ENCODE assay signal across 18 cellular contexts in genomic region chr3:176296066-176296597, GRCh38.
DNase-seq lines count a peak whose midpoint lies in the region; ATAC-seq and TF ChIP-seq lines count a peak whose summit lies in the region.
"Had no signal": no experiment of that assay in that cellular context is flagged by ENCODE, and none has a peak within 500 bp of the region (broad histone marks: within the 10 kb centered on the region; RNA-seq: fewer than 3 reads in every experiment).

No MANE protein-coding gene starts in this region.

- peak; percentile 46 for DNase-seq in BJ (ENCODE audit: low read depth)
- peak; percentile 40 for DNase-seq in GM23338 (ENCODE audit: low spot score)
- peak; percentile 15 for DNase-seq in dedifferentiated amniotic fluid mesenchymal stem cell (ENCODE audit: extremely low spot score)
- DNase-seq in nephron progenitor cell: no peak
- no peak for DNase-seq in testis
- DNase-seq in OCI-LY7 (ENCODE audit: low spot score): no peak
- DNase-seq: ACHN; BE2C; Caco-2; CD4-positive, alpha-beta T cell; KBM-7; NCI-H1105; NCI-H1694 treated with DMSO at 0.1 percent for 48 hours; NCI-H510A; NCI-H82; PC-9 had no signal

- H3K79me2 ChIP-seq in GM23338 (replicated peaks; ENCODE audit: insufficient read depth): peaks cover 52% of the 10 kb centered on the region
- H3K79me2 ChIP-seq in OCI-LY7 (ENCODE audit: insufficient read depth, low read depth, low read length): no peaks in the 10 kb centered on the region

- intact Hi-C loops in testis (cut with DNase I; ENCODE audit: low total_unique reads) (no loop called here), OCI-LY7 (cut with micrococcal nuclease; ENCODE audit: unreplicated experiment) (no loop called here)

- ATAC-seq in GM23338: peak; percentile 80
- no peak for ATAC-seq in HG02623 (IDR thresholded peaks at IDR 0.05; ENCODE audit: unreplicated experiment)
- no peak for ATAC-seq in esophagus mucosa

- H3K27me3 Mint-ChIP-seq in GM23338 (ENCODE audit: insufficient read depth, low read depth, poor library complexity): peaks cover 3% of the 10 kb centered on the region
- H3K27me3 Mint-ChIP-seq in nephron progenitor cell (ENCODE audit: low read depth, poor library complexity): no peaks in the 10 kb centered on the region
- H3K27me3 Mint-ChIP-seq: CD4-positive, alpha-beta T cell had no signal

- H3K4me3 ChIP-seq in BJ (ENCODE audit: low read depth, low read length): no peak overlapping the region
- no peak overlapping the region for H3K4me3 ChIP-seq in GM23338
- H3K4me3 ChIP-seq in testis: no peak overlapping the region
- H3K4me3 ChIP-seq in OCI-LY7 (ENCODE audit: low read depth, low read length, poor library complexity, severe bottlenecking): no peak overlapping the region
- H3K4me3 ChIP-seq: PC-9 had no signal

- no TSS peak for BruUV-seq in OCI-LY7 (replicated peaks; lab: Mats Ljungman, UMichigan)

- no peaks in the 10 kb centered on the region for H3K9me3 ChIP-seq in testis
- peaks cover 5% of the 10 kb centered on the region; the same call in 1 of the 2 replicates for H3K9me3 ChIP-seq in OCI-LY7 (ENCODE audit: low read length)
- H3K9me3 ChIP-seq: BE2C, Caco-2 had no signal

- H2AFZ ChIP-seq in GM23338: no peak overlapping the region
- H2AFZ ChIP-seq in OCI-LY7 (ENCODE audit: low read length): no peak overlapping the region
- H2AFZ ChIP-seq: PC-9 had no signal

- H3K4me3 Mint-ChIP-seq in GM23338 (no peak overlapping the region), nephron progenitor cell (no peak overlapping the region)
- H3K4me3 Mint-ChIP-seq: CD4-positive, alpha-beta T cell had no signal

- no peaks in the 10 kb centered on the region; the same call in 2 of the 3 replicates for H3K9me3 Mint-ChIP-seq in GM23338
- peaks cover 8% of the 10 kb centered on the region for H3K9me3 Mint-ChIP-seq in nephron progenitor cell

- H3K27me3 ChIP-seq in BJ (ENCODE audit: control insufficient read depth, insufficient read depth, low read length) (no peaks in the 10 kb centered on the region), GM23338 (ENCODE audit: insufficient read depth) (no peaks in the 10 kb centered on the region), testis (no peaks in the 10 kb centered on the region)
- H3K27me3 ChIP-seq: BE2C had no signal

- POLR2A ChIA-PET in BJ (lab: Charles Lee): no interaction called here
- POLR2A ChIA-PET in OCI-LY7 (lab: Charles Lee): no interaction called here

- H3K4me1 Mint-ChIP-seq in GM23338 (peaks cover 45% of the 10 kb centered on the region), nephron progenitor cell (peaks cover 14% of the 10 kb centered on the region)

- H3K36me3 ChIP-seq in BJ (ENCODE audit: control insufficient read depth, insufficient read depth, low read length): no peaks in the 10 kb centered on the region
- H3K36me3 ChIP-seq in GM23338 (ENCODE audit: insufficient read depth): no peaks in the 10 kb centered on the region; the same call in 1 of the 2 replicates
- no peaks in the 10 kb centered on the region for H3K36me3 ChIP-seq in testis (ENCODE audit: low read depth, missing control alignments)
- H3K36me3 ChIP-seq in OCI-LY7 (ENCODE audit: insufficient read depth, low read length): no peaks in the 10 kb centered on the region
- H3K36me3 ChIP-seq: BE2C had no signal

- H3K27ac Mint-ChIP-seq in GM23338 (no peak overlapping the region), nephron progenitor cell (peak overlapping the region; percentile 43)
- H3K27ac Mint-ChIP-seq: CD4-positive, alpha-beta T cell had no signal

- H3F3A ChIP-seq in GM23338 (replicated peaks; ENCODE audit: low read depth): no peaks in the 10 kb centered on the region

- H3K36me3 Mint-ChIP-seq in GM23338 (ENCODE audit: low read depth): peaks cover 26% of the 10 kb centered on the region; the same call in 2 of the 3 replicates
- no peaks in the 10 kb centered on the region for H3K36me3 Mint-ChIP-seq in nephron progenitor cell (ENCODE audit: low read depth)

- H3K9me2 ChIP-seq in GM23338 (ENCODE audit: insufficient read depth) (no peaks in the 10 kb centered on the region), OCI-LY7 (ENCODE audit: insufficient read depth, low read length) (no peaks in the 10 kb centered on the region)

- no peak for TF ChIP-seq POLR2A in testis (IDR thresholded peaks at IDR 0.05)

- H3K27ac ChIP-seq in GM23338 (ENCODE audit: low read depth) (no peak overlapping the region), testis (no peak overlapping the region), OCI-LY7 (ENCODE audit: low read depth, low read length, poor library complexity, severe bottlenecking) (no peak overlapping the region)
- H3K27ac ChIP-seq: PC-9 had no signal

- WGBS in testis, 2 donors: 64 to 83% methylated on average over 1 of the region's 1 CpG

- peaks cover 45% of the 10 kb centered on the region for H3K4me1 ChIP-seq in GM23338 (ENCODE audit: insufficient read depth)
- H3K4me1 ChIP-seq in testis: no peaks in the 10 kb centered on the region
- H3K4me1 ChIP-seq in OCI-LY7 (ENCODE audit: insufficient read depth, low read length, poor library complexity, severe bottlenecking): no peaks in the 10 kb centered on the region
- H3K4me1 ChIP-seq: Caco-2 had no signal

- CTCF ChIA-PET in BJ (lab: Yijun Ruan, JAX) (interaction anchor here (1.1 kb wide), 1 partner anchor 111 kb away, joined by 3 read pairs; no protein-coding TSS in a partner anchor), OCI-LY7 (lab: Charles Lee; ENCODE audit: unreplicated experiment) (no interaction called here)

- H4K20me1 ChIP-seq in GM23338 (replicated peaks; ENCODE audit: insufficient read depth): peaks cover 33% of the 10 kb centered on the region
- H4K20me1 ChIP-seq in OCI-LY7 (ENCODE audit: insufficient read depth, low read length): no peaks in the 10 kb centered on the region

- H3K4me2 ChIP-seq in GM23338 (0 out of 2 replicates have a peak overlapping the region, but pooled peaks have one; percentile 50), OCI-LY7 (ENCODE audit: low read length) (no peak overlapping the region)
- H3K4me2 ChIP-seq: PC-9 had no signal

- TF ChIP-seq CTCF in BJ (IDR thresholded peaks at IDR 0.05; ENCODE audit: insufficient read depth, low read depth, low read length) (no peak), GM23338 (conservative IDR thresholded peaks at IDR 0.05; ENCODE audit: low read depth in 2 of 2) (peak in 1 of 2 experiments; percentile 29; a peak in 1 of 4 replicates), nephron progenitor cell (IDR thresholded peaks at IDR 0.05) (no peak), testis (IDR thresholded peaks at IDR 0.05) (no peak), OCI-LY7 (conservative IDR thresholded peaks at IDR 0.05; ENCODE audit: low read length) (no peak)

TF ChIP-seq in GM23338, 12 proteins besides CTCF, POLR2A, EP300 and RAD21:
- TF ChIP-seq EZH2 (IDR thresholded peaks at IDR 0.05; ENCODE audit: low read depth, unreplicated experiment) (no peak), POLR2AphosphoS5 (IDR thresholded peaks at IDR 0.05; ENCODE audit: low read depth) (peak; percentile 44; the same call in 1 of the 2 replicates)

Comparison
In these comparisons a context has a peak if more than half of its experiments do, and no peak if none do; other contexts are left out.
1. DNase-seq: peak in BJ (single experiment), GM23338 (single experiment) and dedifferentiated amniotic fluid mesenchymal stem cell (single experiment); none in nephron progenitor cell (single experiment), testis (single experiment) and OCI-LY7 (single experiment).